ENCODE assay signal across 16 cellular contexts in genomic region chr3:139288266-139288821, GRCh38. TPM values are rescaled to one million over a fixed set of nuclear protein-coding genes. Genes with fewer than 3 reads are reported as not detected.
DNase-seq lines count a peak whose midpoint lies in the region; ATAC-seq, FAIRE-seq and TF ChIP-seq lines count a peak whose summit lies in the region.
"Had no signal": no experiment of that assay in that cellular context is flagged by ENCODE, and none has a peak within 500 bp of the region (broad histone marks: within the 10 kb centered on the region; RNA-seq: fewer than 3 reads in every experiment).

No MANE protein-coding gene starts in this region.

- no peak for TF ChIP-seq CTCF in RWPE2 (IDR thresholded peaks at IDR 0.05; ENCODE audit: poor library complexity, severe bottlenecking)
- peak; percentile 34 for TF ChIP-seq CTCF in fibroblast of villous mesenchyme (IDR thresholded peaks at IDR 0.05; ENCODE audit: insufficient read depth, low read depth, low read length)
- no peak for TF ChIP-seq CTCF in pancreas (IDR thresholded peaks at IDR 0.05)
- no peak for TF ChIP-seq CTCF in spleen (IDR thresholded peaks at IDR 0.05 in 8 of 11, conservative IDR thresholded peaks at IDR 0.05 in 3 of 11)
- TF ChIP-seq CTCF in psoas muscle (IDR thresholded peaks at IDR 0.05) = no peak

- no peaks in the 10 kb centered on the region for H3K9me3 Mint-ChIP-seq in stimulated activated memory B cell treated with anti-CD40 and anti-IgM and Interleukin-4, amounts not matched to agents 10 μg/mL and 1 μg/mL and 100 μg/mL, for 72 hours
- H3K9me3 Mint-ChIP-seq: activated CD4-positive, alpha-beta memory T cell treated with anti-CD3 and anti-CD28 coated beads, Interleukin-2, amount 10 ng/mL, durations not matched to agents 7 days and 5 days had no signal

- no peak for FAIRE-seq in pancreas (lab: Jason Lieb, UNC)
- FAIRE-seq: frontal cortex had no signal

- no peak overlapping the region for H3K4me3 Mint-ChIP-seq in stimulated activated memory B cell treated with anti-CD40 and anti-IgM and Interleukin-4, amounts not matched to agents 10 μg/mL and 1 μg/mL and 100 μg/mL, for 72 hours
- H3K4me3 Mint-ChIP-seq: activated CD4-positive, alpha-beta memory T cell treated with anti-CD3 and anti-CD28 coated beads, Interleukin-2, amount 10 ng/mL, durations not matched to agents 7 days and 5 days had no signal

- H3K27me3 ChIP-seq in RWPE2 (ENCODE audit: insufficient read depth, poor library complexity, severe bottlenecking) (no peaks in the 10 kb centered on the region), pancreas (no peaks in the 10 kb centered on the region), spleen (replicated peaks in 1 of 7) (no peaks in the 10 kb centered on the region), psoas muscle (ENCODE audit: insufficient read depth in 3 of 3, low read length in 2 of 3) (no peaks in the 10 kb centered on the region)
- H3K27me3 ChIP-seq: ascending aorta, suprapubic skin had no signal

- no peaks in the 10 kb centered on the region for H3K36me3 ChIP-seq in RWPE2 (ENCODE audit: low read depth)
- no peaks in the 10 kb centered on the region for H3K36me3 ChIP-seq in pancreas
- H3K36me3 ChIP-seq in spleen = no peaks in the 10 kb centered on the region
- no peaks in the 10 kb centered on the region for H3K36me3 ChIP-seq in psoas muscle (ENCODE audit: insufficient read depth in 1 of 2, low read depth in 1 of 2)
- H3K36me3 ChIP-seq: ascending aorta, suprapubic skin had no signal

- H3K27ac Mint-ChIP-seq in stimulated activated memory B cell treated with anti-CD40 and anti-IgM and Interleukin-4, amounts not matched to agents 10 μg/mL and 1 μg/mL and 100 μg/mL, for 72 hours = no peak overlapping the region
- H3K27ac Mint-ChIP-seq: activated CD4-positive, alpha-beta memory T cell treated with anti-CD3 and anti-CD28 coated beads, Interleukin-2, amount 10 ng/mL, durations not matched to agents 7 days and 5 days had no signal

- ATAC-seq in RWPE2 (ENCODE audit: low read depth) (0 out of 3 replicates have a peak, but pooled peaks have one; percentile 17), pancreas (peak; percentile 82 to 92 (median 86)), psoas muscle (no peak)
- no peak for ATAC-seq in stimulated activated memory B cell treated with anti-CD40 and anti-IgM and Interleukin-4, amounts not matched to agents 10 μg/mL and 1 μg/mL and 100 μg/mL, for 72 hours

- no peaks in the 10 kb centered on the region for H3K27me3 Mint-ChIP-seq in stimulated activated memory B cell treated with anti-CD40 and anti-IgM and Interleukin-4, amounts not matched to agents 10 μg/mL and 1 μg/mL and 100 μg/mL, for 72 hours

- H3K4me3 ChIP-seq in RWPE2 (ENCODE audit: severe bottlenecking) (no peak overlapping the region), fibroblast of villous mesenchyme (ENCODE audit: low read depth, low read length) (no peak overlapping the region), pancreas (no peak overlapping the region), spleen (no peak overlapping the region), psoas muscle (no peak overlapping the region)
- H3K4me3 ChIP-seq: ascending aorta, suprapubic skin had no signal

- H3K4me1 ChIP-seq in RWPE2 (ENCODE audit: insufficient read depth, poor library complexity, severe bottlenecking) (no peaks in the 10 kb centered on the region), pancreas (peaks cover 0 to 11% (median 9%) of the 10 kb centered on the region in 3 donors), spleen (no peaks in the 10 kb centered on the region), psoas muscle (no peaks in the 10 kb centered on the region)
- H3K4me1 ChIP-seq: ascending aorta, suprapubic skin had no signal

- intact Hi-C loops in pancreas (cut with DNase I) = no loop called here
- intact Hi-C loops in spleen (cut with DNase I; ENCODE audit: low total_unique reads) = no loop called here
- intact Hi-C loops in psoas muscle (cut with DNase I) = no loop called here

- WGBS in pancreas, 2 donors = 19 to 21% methylated on average over 8 of the region's 8 CpGs
- 40 to 67% (median 65%) methylated on average over 8 of the region's 8 CpGs for WGBS in spleen, 5 donors
- WGBS in psoas muscle, 3 donors = 69 to 72% (median 70%) methylated on average over 8 of the region's 8 CpGs

- H3K4me1 Mint-ChIP-seq in stimulated activated memory B cell treated with anti-CD40 and anti-IgM and Interleukin-4, amounts not matched to agents 10 μg/mL and 1 μg/mL and 100 μg/mL, for 72 hours = no peaks in the 10 kb centered on the region
- H3K4me1 Mint-ChIP-seq: activated CD4-positive, alpha-beta memory T cell treated with anti-CD3 and anti-CD28 coated beads, Interleukin-2, amount 10 ng/mL, durations not matched to agents 7 days and 5 days had no signal

- TF ChIP-seq POLR2A in spleen (IDR thresholded peaks at IDR 0.05) = no peak

- H3K9me3 ChIP-seq in RWPE2 (ENCODE audit: severe bottlenecking) (no peaks in the 10 kb centered on the region), pancreas (no peaks in the 10 kb centered on the region), spleen (no peaks in the 10 kb centered on the region), psoas muscle (no peaks in the 10 kb centered on the region)
- H3K9me3 ChIP-seq: ascending aorta, suprapubic skin had no signal

- H3K27ac ChIP-seq in RWPE2 (ENCODE audit: poor library complexity, severe bottlenecking) (no peak overlapping the region), pancreas (no peak overlapping the region), spleen (no peak overlapping the region), psoas muscle (no peak overlapping the region)
- H3K27ac ChIP-seq: ascending aorta, C4-2B, suprapubic skin had no signal

- H3K36me3 Mint-ChIP-seq in stimulated activated memory B cell treated with anti-CD40 and anti-IgM and Interleukin-4, amounts not matched to agents 10 μg/mL and 1 μg/mL and 100 μg/mL, for 72 hours = no peaks in the 10 kb centered on the region

- DNase-seq in ELR (ENCODE audit: low read depth) (peak; percentile 34), RWPE2 (ENCODE audit: low spot score) (no peak), fibroblast of villous mesenchyme (ENCODE audit: low read depth) (peak; percentile 63), pancreas (peak in 5 of 6 donors; percentile 43 to 77 (median 65)), NCI-H146 treated with DMSO at 0.1 percent for 48 hours (lab: John Stamatoyannopoulos, UW; ENCODE audit: unreplicated experiment) (no peak), spleen (no peak), psoas muscle (no peak)
- DNase-seq: activated CD4-positive, alpha-beta memory T cell treated with anti-CD3 and anti-CD28 coated beads, Interleukin-2, amount 10 ng/mL, durations not matched to agents 7 days and 5 days; midbrain; SHP77; T1000 had no signal

RNA-seq across cellular contexts. Expression of gene MRPS22, which starts 55.5 kb away (rescaled TPM):
- 89.8 and 98.2 TPM in 2 replicates for total RNA-seq in fibroblast of villous mesenchyme
- total RNA-seq in pancreas = 10 to 100 TPM; 17.3 to 27.2 (median 18.8) TPM
- polyA plus RNA-seq in pancreas = 10 to 100 TPM; 14.7 to 29.0 TPM
- total RNA-seq in spleen = 10 to 100 TPM; 24.8 to 53.2 (median 31.0) TPM
- polyA plus RNA-seq in spleen = 10 to 100 TPM; 25.1 to 31.6 (median 30.8) TPM
- 100 to 1,000 TPM in 1 of 4 donors, 10 to 100 TPM in 3; 67.4 to 108 (median 81.1) TPM for total RNA-seq in psoas muscle
- polyA plus RNA-seq in psoas muscle = 100 to 1,000 TPM in 2 of 3 donors, 10 to 100 TPM in 1; 97.9 to 143 (median 126) TPM

Comparison
In these comparisons a context has a peak if more than half of its experiments do, and no peak if none do; other contexts are left out.
1. DNase-seq: peak in ELR (single experiment), fibroblast of villous mesenchyme (single experiment) and pancreas (5 of 6); none in RWPE2 (single experiment), NCI-H146 treated with DMSO at 0.1 percent for 48 hours (single experiment), spleen (single experiment) and psoas muscle (0 of 2).
2. ATAC-seq: peak in RWPE2 (single experiment) and pancreas (4 of 4); none in stimulated activated memory B cell treated with anti-CD40 and anti-IgM and Interleukin-4, amounts not matched to agents 10 μg/mL and 1 μg/mL and 100 μg/mL, for 72 hours (single experiment) and psoas muscle (0 of 4).